11 cellular contexts compared by ENCODE assay signal in genomic region chr10:6721480-6721879, GRCh38.
DNase-seq lines count a peak whose midpoint lies in the region; ATAC-seq, FAIRE-seq and TF ChIP-seq lines count a peak whose summit lies in the region.
"Had no signal": no experiment of that assay in that cellular context is flagged by ENCODE, and none has a peak within 500 bp of the region (broad histone marks: within the 10 kb centered on the region; RNA-seq: fewer than 3 reads in every experiment).

No MANE protein-coding gene starts in this region.

- FAIRE-seq in small intestine (lab: Jason Lieb, UNC) (no peak), GM12892 (lab: Jason Lieb, UNC) (no peak)

- DNase-seq in HCT116 (ENCODE audit: low read depth, low spot score), result peak; percentile 37
- peak; percentile 86 for DNase-seq in brain microvascular endothelial cell
- peak; percentile 65 for DNase-seq in hepatocyte (ENCODE audit: low spot score)
- peak; percentile 5 for DNase-seq in small intestine
- DNase-seq in NCI-H510A treated with DMSO at 0.1 percent for 48 hours (lab: John Stamatoyannopoulos, UW), result no peak
- no peak for DNase-seq in HPDE6-E6E7 (ENCODE audit: extremely low spot score)
- no peak for DNase-seq in GM12892 (ENCODE audit: insufficient read length)
- DNase-seq: activated CD4-positive, alpha-beta T cell treated with anti-CD3 and anti-CD28 coated beads for 36 hours; NCI-H2171 treated with DMSO at 0.1 percent for 48 hours had no signal

- H3K36me3 ChIP-seq in HCT116 (ENCODE audit: control insufficient read depth in 1 of 2, insufficient read depth in 2 of 2, low read length in 2 of 2) (no peaks in the 10 kb centered on the region), brain microvascular endothelial cell (replicated peaks) (no peaks in the 10 kb centered on the region), hepatocyte (replicated peaks; ENCODE audit: insufficient read depth, low read depth) (no peaks in the 10 kb centered on the region), small intestine (ENCODE audit: control insufficient read depth in 2 of 2, insufficient read depth in 2 of 2, low read length in 2 of 2) (no peaks in the 10 kb centered on the region)

- RAD21 ChIA-PET in HCT116 (lab: Charles Lee; ENCODE audit: low non-redundant PET in 1 of 2, low total read pairs in 2 of 2, uncharacterized antibody in 2 of 2, unreplicated experiment in 2 of 2), result no interaction called here

- BruUV-seq in HCT116 (replicated peaks; lab: Mats Ljungman, UMichigan), result no TSS peak

- intact Hi-C loops in HCT116 (cut with micrococcal nuclease), result no loop called here

- no peaks in the 10 kb centered on the region for H3K27me3 ChIP-seq in HCT116 (ENCODE audit: insufficient read depth, low read length)
- no peaks in the 10 kb centered on the region for H3K27me3 ChIP-seq in brain microvascular endothelial cell (replicated peaks)
- H3K27me3 ChIP-seq in hepatocyte, result no peaks in the 10 kb centered on the region
- H3K27me3 ChIP-seq in small intestine (ENCODE audit: control insufficient read depth in 2 of 2, insufficient read depth in 2 of 2, low read length in 2 of 2), result no peaks in the 10 kb centered on the region

- H3K9me3 ChIP-seq in HCT116 (ENCODE audit: control insufficient read depth in 1 of 2, insufficient read depth in 1 of 2, low read depth in 1 of 2, low read length in 2 of 2) (no peaks in the 10 kb centered on the region), hepatocyte (ENCODE audit: low read depth) (no peaks in the 10 kb centered on the region), small intestine (ENCODE audit: control insufficient read depth, low read depth) (no peaks in the 10 kb centered on the region)

- peak overlapping the region; percentile 89 for H2AFZ ChIP-seq in HCT116 (ENCODE audit: low read depth, low read length, poor library complexity, severe bottlenecking)
- H2AFZ ChIP-seq in hepatocyte, result no peak overlapping the region
- H2AFZ ChIP-seq: parathyroid adenoma had no signal

- TF ChIP-seq CTCF in HCT116 (IDR thresholded peaks at IDR 0.05 in 2 of 3, conservative IDR thresholded peaks at IDR 0.05 in 1 of 3; ENCODE audit: borderline replicate concordance in 1 of 3, insufficient read depth in 1 of 3, low read depth in 2 of 3, low read length in 2 of 3), result peak in 2 of 3 experiments; percentile 14 to 35; a peak in 3 of 6 replicates
- peak; percentile 61 for TF ChIP-seq CTCF in brain microvascular endothelial cell (IDR thresholded peaks at IDR 0.05; ENCODE audit: low read depth, low read length, missing control alignments)
- peak; percentile 35 for TF ChIP-seq CTCF in hepatocyte (IDR thresholded peaks at IDR 0.05; ENCODE audit: poor library complexity)

- no peaks in the 10 kb centered on the region for H3K9me2 ChIP-seq in HCT116 (ENCODE audit: insufficient read depth)
- no peaks in the 10 kb centered on the region for H3K9me2 ChIP-seq in hepatocyte (replicated peaks; ENCODE audit: insufficient read depth)

- TF ChIP-seq POLR2A in HCT116 (IDR thresholded peaks at IDR 0.05; ENCODE audit: borderline replicate concordance, extremely low read depth, insufficient read depth, insufficient read length), result no peak
- TF ChIP-seq POLR2A in GM12892 (IDR thresholded peaks at IDR 0.05; ENCODE audit: low read depth, low read length), result no peak

- POLR2A ChIA-PET in HCT116 (lab: Charles Lee), result interaction anchor here (0.8 to 1.4 kb wide), 4 partner anchors 11 to 27 kb away, joined by 3 to 6 read pairs (median 4); no protein-coding TSS in a partner anchor

- H3K4me3 ChIP-seq in HCT116 (replicated peaks in 1 of 2; ENCODE audit: low read depth in 1 of 2, low read length in 2 of 2) (peak overlapping the region in 1 of 2 experiments; percentile 27; a peak in 3 of 4 replicates), brain microvascular endothelial cell (ENCODE audit: low read depth, low read length) (peak overlapping the region; percentile 17), hepatocyte (no peak overlapping the region), small intestine (ENCODE audit: low read depth in 1 of 2, low read length in 2 of 2) (no peak overlapping the region)

- TF ChIP-seq RAD21 in HCT116 (IDR thresholded peaks at IDR 0.05; ENCODE audit: low read depth), result peak; percentile 64

- 20% methylated on average over 7 of the region's 7 CpGs for WGBS in hepatocyte (ENCODE audit: low lambda C conversion rate, missing lambda C conversion rate)
- 38 to 47% (median 44%) methylated on average over 7 of the region's 7 CpGs for WGBS in small intestine, 3 donors

- in situ Hi-C loops in brain microvascular endothelial cell (cut with HindIII; ENCODE audit: low pct_ligation_motif_present, low sequenced_read_pairs), result no loop called here

- peak overlapping the region; percentile 63; the same call in 1 of the 2 replicates for H3K27ac ChIP-seq in HCT116 (ENCODE audit: low read depth, low read length)
- peak overlapping the region; percentile 88 for H3K27ac ChIP-seq in brain microvascular endothelial cell
- H3K27ac ChIP-seq in hepatocyte, result peak overlapping the region; percentile 38
- H3K27ac ChIP-seq in small intestine (ENCODE audit: low read depth in 1 of 2, low read length in 1 of 2), result peak overlapping the region in 1 of 2 donors; percentile 57
- H3K27ac ChIP-seq: parathyroid adenoma had no signal

- H3K79me2 ChIP-seq in HCT116 (ENCODE audit: insufficient read depth, low read length) (no peaks in the 10 kb centered on the region), hepatocyte (no peaks in the 10 kb centered on the region)
- H3K79me2 ChIP-seq: parathyroid adenoma had no signal

- CTCF ChIA-PET in HCT116 (lab: Charles Lee), result interaction anchor here (0.7 to 1.0 kb wide), 2 partner anchors 20 to 43 kb away, joined by 3 to 4 read pairs; no protein-coding TSS in a partner anchor

- H4K20me1 ChIP-seq in HCT116 (ENCODE audit: insufficient read depth) (no peaks in the 10 kb centered on the region), hepatocyte (ENCODE audit: insufficient read depth, poor library complexity, severe bottlenecking) (no peaks in the 10 kb centered on the region)

- H3K4me2 ChIP-seq in HCT116 (ENCODE audit: low read length), result peak overlapping the region; percentile 65
- H3K4me2 ChIP-seq in hepatocyte, result peak overlapping the region; percentile 45

- H3K4me1 ChIP-seq in HCT116 (ENCODE audit: control insufficient read depth in 1 of 2, insufficient read depth in 2 of 2, low read length in 2 of 2) (peaks cover 18 to 30% of the 10 kb centered on the region in 2 experiments), hepatocyte (ENCODE audit: insufficient read depth) (peaks cover 7% of the 10 kb centered on the region), small intestine (ENCODE audit: control insufficient read depth in 2 of 2, insufficient read depth in 1 of 2, low read depth in 1 of 2, low read length in 1 of 2) (no peaks in the 10 kb centered on the region)
- H3K4me1 ChIP-seq: parathyroid adenoma had no signal

- ATAC-seq in HCT116 (peak; percentile 72), GM18873 (IDR thresholded peaks at IDR 0.05; ENCODE audit: low FRiP score, unreplicated experiment) (no peak)
- ATAC-seq: activated CD4-positive, alpha-beta T cell treated with anti-CD3 and anti-CD28 coated beads for 36 hours had no signal

- H3K9ac ChIP-seq in HCT116 (ENCODE audit: low read length), result peak overlapping the region; percentile 54
- H3K9ac ChIP-seq: parathyroid adenoma had no signal

TF ChIP-seq in HCT116, 20 proteins besides CTCF, POLR2A, EP300 and RAD21:
- peak; percentile 44; the same call in 1 of the 2 replicates for TF ChIP-seq MAX (IDR thresholded peaks at IDR 0.05)
- no peak for TF ChIP-seq EZH2phosphoT487 (IDR thresholded peaks at IDR 0.05; ENCODE audit: borderline replicate concordance)
- peak; percentile 23 for TF ChIP-seq SP1 (IDR thresholded peaks at IDR 0.05; ENCODE audit: low read depth)
- TF ChIP-seq JUND (IDR thresholded peaks at IDR 0.05), result peak; percentile 48
- TF ChIP-seq FOSL1 (IDR thresholded peaks at IDR 0.05; ENCODE audit: low read depth), result peak; percentile 19; the same call in 1 of the 2 replicates

Comparison
In these comparisons a context has a peak if more than half of its experiments do, and no peak if none do; other contexts are left out.
1. DNase-seq: peak in HCT116 (single experiment), brain microvascular endothelial cell (single experiment), hepatocyte (single experiment) and small intestine (single experiment); none in NCI-H510A treated with DMSO at 0.1 percent for 48 hours (single experiment), HPDE6-E6E7 (single experiment) and GM12892 (single experiment).
2. Peak in every context shown above with its lines, with median percentiles within 50 percentile points of each other: CTCF ChIP-seq.